ENCODE assay signal across 17 cellular contexts in genomic region chr1:204986181-204986580, GRCh38. TPM values are rescaled to one million over a fixed set of nuclear protein-coding genes. Genes with fewer than 3 reads are reported as not detected.
DNase-seq lines count a peak whose midpoint lies in the region; ATAC-seq and TF ChIP-seq lines count a peak whose summit lies in the region.
"Had no signal": no experiment of that assay in that cellular context is flagged by ENCODE, and none has a peak within 500 bp of the region (broad histone marks: within the 10 kb centered on the region; RNA-seq: fewer than 3 reads in every experiment).

No MANE protein-coding gene starts in this region.

- H3K27me3 ChIP-seq in dorsolateral prefrontal cortex (no peaks in the 10 kb centered on the region), osteoblast (ENCODE audit: insufficient read depth, low read length) (no peaks in the 10 kb centered on the region)
- H3K27me3 ChIP-seq: BE2C, BLaER1 had no signal

- H3K4me3 ChIP-seq in dorsolateral prefrontal cortex: no peak overlapping the region
- no peak overlapping the region for H3K4me3 ChIP-seq in osteoblast (ENCODE audit: insufficient read depth, low read length)
- H3K4me3 ChIP-seq: BLaER1 had no signal

- no peak overlapping the region for H2AFZ ChIP-seq in osteoblast (ENCODE audit: low read length)

- no peaks in the 10 kb centered on the region for H3K4me1 ChIP-seq in osteoblast (ENCODE audit: insufficient read depth, low read length)
- H3K4me1 ChIP-seq: BE2C had no signal

- ATAC-seq in HG02840 (IDR thresholded peaks at IDR 0.05; ENCODE audit: low FRiP score, unreplicated experiment): no peak
- no peak for ATAC-seq in HG03432 (IDR thresholded peaks at IDR 0.05; ENCODE audit: unreplicated experiment)

- intact Hi-C loops in dorsolateral prefrontal cortex (cut with DNase I): loop anchor here (5.0 to 10.0 kb wide), 5 partner anchors 136 to 339 kb away; partner anchors contain the start of genes RBBP5 (in 2 of the 2) and NUAK2 (in 1 of the 2)

- H3K27ac ChIP-seq in dorsolateral prefrontal cortex (peak overlapping the region in 44 of 59 donors; percentile 1 to 100 (median 98)), osteoblast (ENCODE audit: low read depth, low read length) (no peak overlapping the region)
- H3K27ac ChIP-seq: BLaER1 had no signal

- H3K4me2 ChIP-seq in osteoblast (ENCODE audit: insufficient read depth, low read length): no peak overlapping the region
- H3K4me2 ChIP-seq: BLaER1 had no signal

- peaks cover 9% of the 10 kb centered on the region for H3K36me3 ChIP-seq in osteoblast (ENCODE audit: insufficient read depth, low read length)
- H3K36me3 ChIP-seq: BE2C, BLaER1 had no signal

- H3K79me2 ChIP-seq in osteoblast (ENCODE audit: insufficient read depth, low read length): no peaks in the 10 kb centered on the region

- no peaks in the 10 kb centered on the region for H3K9me3 ChIP-seq in osteoblast (ENCODE audit: low read depth, low read length)
- H3K9me3 ChIP-seq: BE2C, BLaER1 had no signal

- H4K20me1 ChIP-seq in osteoblast (ENCODE audit: insufficient read depth, low read length): no peaks in the 10 kb centered on the region
- H4K20me1 ChIP-seq: BLaER1 had no signal

- DNase-seq in dorsolateral prefrontal cortex (no peak), osteoblast (ENCODE audit: insufficient read length, low spot score, missing footprints) (peak; percentile 32), DMS 273 treated with DMSO at 0.1 percent for 48 hours (lab: John Stamatoyannopoulos, UW) (no peak)
- DNase-seq: 8988T; ACHN; BE2C; C1 segment of cervical spinal cord; CD4-positive, alpha-beta memory T cell; CD4-positive, CD25-positive, alpha-beta regulatory T cell; CD8-positive, alpha-beta memory T cell; COR-L47; DMS79 treated with DMSO at 0.1 percent for 48 hours; GF-D8 had no signal

- TF ChIP-seq CTCF in dorsolateral prefrontal cortex (IDR thresholded peaks at IDR 0.05 in 54 of 56, conservative IDR thresholded peaks at IDR 0.05 in 2 of 56; ENCODE audit: low read depth in 1 of 56, partially characterized antibody in 56 of 56): no peak
- no peak for TF ChIP-seq CTCF in osteoblast (IDR thresholded peaks at IDR 0.05; ENCODE audit: extremely low read depth, low read depth, low read length)

RNA-seq across cellular contexts. Expression of gene CNTN2, which starts 56.8 kb away (rescaled TPM):
- total RNA-seq in dorsolateral prefrontal cortex (1,000 to 10,000 TPM in 1 of 120 experiments, 100 to 1,000 TPM in 115, 10 to 100 TPM in 4; 87.4 to 1,120 (median 263) TPM), osteoblast (under 0.01 TPM in 1 of 2 replicates, not detected in the other)
- total RNA-seq: A673; CD4-positive, alpha-beta memory T cell; CD4-positive, CD25-positive, alpha-beta regulatory T cell; CD8-positive, alpha-beta memory T cell had no signal

Comparison
In these comparisons a context has a peak if more than half of its experiments do, and no peak if none do; other contexts are left out.
1. RNA of gene CNTN2, which starts 56.8 kb away (total RNA-seq): 87.4 to 1,120 TPM in dorsolateral prefrontal cortex; under 0.01 TPM in osteoblast; every median in the first group is over 10 times any median in the second.